ENCODE assay signal across 8 cellular contexts in the genomic region with DNA sequence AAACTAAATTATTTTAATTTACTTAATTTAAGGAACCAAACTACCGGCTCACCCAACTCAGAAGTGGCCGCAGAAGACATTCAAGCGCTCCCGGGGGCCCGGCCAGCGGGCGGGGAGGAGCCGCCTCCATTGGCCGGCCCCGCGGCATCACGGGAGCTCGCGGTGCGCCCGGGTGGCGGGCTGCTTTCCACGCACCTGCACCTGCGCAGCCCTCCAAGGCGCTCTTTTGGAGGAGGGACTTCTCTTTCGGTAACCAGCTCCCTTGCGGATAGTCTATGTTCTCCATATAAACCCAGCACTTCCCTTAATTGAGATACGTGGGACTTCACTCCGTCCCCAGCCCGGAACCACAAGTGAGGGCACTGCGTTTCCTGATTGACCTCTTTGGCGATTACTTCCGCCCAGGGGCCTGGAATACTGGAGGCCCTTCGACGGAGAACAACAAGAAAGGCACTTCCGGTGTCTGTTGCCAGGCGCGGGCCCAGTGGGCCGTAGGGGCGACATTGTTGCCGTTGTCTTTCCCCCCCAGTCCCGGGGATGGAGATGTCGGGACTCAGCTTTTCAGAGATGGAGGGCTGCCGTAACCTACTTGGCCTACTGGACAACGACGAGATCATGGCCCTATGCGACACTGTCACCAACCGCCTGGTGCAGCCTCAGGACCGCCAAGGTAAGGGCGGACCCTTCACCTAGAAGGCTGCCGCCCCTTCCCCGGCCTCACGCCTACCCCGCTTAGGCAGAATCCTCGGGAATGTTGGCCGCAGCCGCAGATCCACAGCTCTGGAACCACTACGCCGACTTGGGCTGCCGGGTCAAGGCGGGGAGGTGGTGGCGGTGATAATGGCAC. TPM values are rescaled to one million over a fixed set of nuclear protein-coding genes. Genes with fewer than 3 reads are reported as not detected.
DNase-seq lines count a peak whose midpoint lies in the region; ATAC-seq and TF ChIP-seq lines count a peak whose summit lies in the region.

Gene C3orf38, plus strand, starts transcription at position 444 of the 847 bp plus-strand sequence. Its CDS starts 94 bp downstream, at position 538.

- ATAC-seq in GM18909 (IDR thresholded peaks at IDR 0.05; ENCODE audit: poor library complexity, unreplicated experiment) (peak; percentile 85), HG03159 (IDR thresholded peaks at IDR 0.05; ENCODE audit: unreplicated experiment) (peak; percentile 83), WTC11 (peak; percentile 92)

- H3K4me1 Mint-ChIP-seq in WTC11 (peaks cover 20% of the 10 kb centered on the region), immature natural killer cell (peaks cover 37 to 43% of the 10 kb centered on the region in 2 donors)

- peak within 1 kb of the TSS; percentile 95 for H3K4me3 Mint-ChIP-seq in WTC11
- peak within 1 kb of the TSS; percentile 98 to 100 (median 99) for H3K4me3 Mint-ChIP-seq in immature natural killer cell

- H3K27ac Mint-ChIP-seq in WTC11, result peak within 1 kb of the TSS; percentile 98
- H3K27ac Mint-ChIP-seq in immature natural killer cell, result peak within 1 kb of the TSS; percentile 95 to 99 (median 98)

- peak within 1 kb of the TSS; percentile 98 for H3K4me3 ChIP-seq in cardiac fibroblast (replicated peaks in 1 of 2; ENCODE audit: low read depth in 2 of 2, low read length in 2 of 2)

- no peak for TF ChIP-seq CTCF in WTC11 (IDR thresholded peaks at IDR 0.05)
- TF ChIP-seq CTCF in cardiac fibroblast (IDR thresholded peaks at IDR 0.05; ENCODE audit: low read depth, low read length), result no peak

- H3K36me3 Mint-ChIP-seq in WTC11 (peaks cover 11% of the 10 kb centered on the region), immature natural killer cell (peaks cover 0 to 7% (median 0%) of the 10 kb centered on the region in 3 donors)

- peak; percentile 93 for DNase-seq in AG08395 (ENCODE audit: low spot score)
- DNase-seq in NCI-H2227 (lab: John Stamatoyannopoulos, UW; ENCODE audit: unreplicated experiment), result peak; percentile 91
- DNase-seq in WTC11 (ENCODE audit: low spot score), result peak; percentile 81
- DNase-seq in cardiac fibroblast (ENCODE audit: low read depth in 2 of 2), result peak; percentile 93 to 94
- peak; percentile 81 to 82 (median 82) for DNase-seq in immature natural killer cell
- DNase-seq in smooth muscle cell of the brain vasculature (ENCODE audit: low read depth, low spot score), result peak; percentile 74

- CTCF ChIA-PET in WTC11 (lab: Charles Lee), result interaction anchor here (0.7 to 1.2 kb wide), 2 partner anchors 36 to 782 kb away, joined by 3 to 4 read pairs (median 3); no protein-coding TSS in a partner anchor

- POLR2A ChIA-PET in WTC11 (lab: Charles Lee), result interaction anchor here (0.7 to 1.5 kb wide), 3 partner anchors 15 to 91 kb away, joined by 3 to 10 read pairs (median 3); partner anchors contain the start of genes CGGBP1 and ZNF654

- H3K9me3 Mint-ChIP-seq in WTC11, result no peaks in the 10 kb centered on the region
- no peaks in the 10 kb centered on the region for H3K9me3 Mint-ChIP-seq in immature natural killer cell

- H3K27me3 Mint-ChIP-seq in WTC11 (ENCODE audit: low read depth) (no peaks in the 10 kb centered on the region), immature natural killer cell (ENCODE audit: low read depth in 3 of 3) (peaks cover 0 to 11% (median 8%) of the 10 kb centered on the region in 3 donors)

TF ChIP-seq in WTC11, 78 proteins besides CTCF, POLR2A, EP300 and RAD21 (continues in another document):
- TF ChIP-seq ZNF138 (CRISPR knock-in tag; conservative IDR thresholded peaks at IDR 0.05), result no peak
- TF ChIP-seq, protein P1, sequence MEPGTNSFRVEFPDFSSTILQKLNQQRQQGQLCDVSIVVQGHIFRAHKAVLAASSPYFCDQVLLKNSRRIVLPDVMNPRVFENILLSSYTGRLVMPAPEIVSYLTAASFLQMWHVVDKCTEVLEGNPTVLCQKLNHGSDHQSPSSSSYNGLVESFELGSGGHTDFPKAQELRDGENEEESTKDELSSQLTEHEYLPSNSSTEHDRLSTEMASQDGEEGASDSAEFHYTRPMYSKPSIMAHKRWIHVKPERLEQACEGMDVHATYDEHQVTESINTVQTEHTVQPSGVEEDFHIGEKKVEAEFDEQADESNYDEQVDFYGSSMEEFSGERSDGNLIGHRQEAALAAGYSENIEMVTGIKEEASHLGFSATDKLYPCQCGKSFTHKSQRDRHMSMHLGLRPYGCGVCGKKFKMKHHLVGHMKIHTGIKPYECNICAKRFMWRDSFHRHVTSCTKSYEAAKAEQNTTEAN (CRISPR knock-in tag; IDR thresholded peaks at IDR 0.05), result no peak
- TF ChIP-seq AFF4 (CRISPR knock-in tag; IDR thresholded peaks at IDR 0.05; ENCODE audit: borderline replicate concordance), result 0 out of 2 replicates have a peak, but pooled peaks have one; percentile 46
- 0 out of 2 replicates have a peak, but pooled peaks have one; percentile 25 for TF ChIP-seq NFYB (CRISPR knock-in tag; conservative IDR thresholded peaks at IDR 0.05; ENCODE audit: low read depth)
- 0 out of 2 replicates have a peak, but pooled peaks have one; percentile 28 for TF ChIP-seq ZNF512 (CRISPR knock-in tag; IDR thresholded peaks at IDR 0.05; ENCODE audit: borderline replicate concordance)
- TF ChIP-seq NR3C1 (CRISPR knock-in tag; conservative IDR thresholded peaks at IDR 0.05; ENCODE audit: low read depth), result 0 out of 2 replicates have a peak, but pooled peaks have one; percentile 48
- TF ChIP-seq TEAD1 (CRISPR knock-in tag; IDR thresholded peaks at IDR 0.05), result peak; percentile 35; the same call in 1 of the 2 replicates
- TF ChIP-seq USF2 (CRISPR knock-in tag; IDR thresholded peaks at IDR 0.05), result 0 out of 2 replicates have a peak, but pooled peaks have one; percentile 11

RNA-seq across cellular contexts. Expression of gene C3orf38, which starts in this region (rescaled TPM):
- 22.5 to 24.1 TPM (median 23.9 TPM) in 3 replicates for total RNA-seq in WTC11 (2021)
- polyA plus RNA-seq in immature natural killer cell, result 10 to 100 TPM; 29.6 to 36.8 (median 30.2) TPM

Comparison
In these comparisons a context has a peak if more than half of its experiments do, and no peak if none do; other contexts are left out.
1. Peak in every context shown above with its lines: DNase-seq, ATAC-seq and H3K4me3 ChIP-seq.